8 cellular contexts compared by ENCODE assay signal in genomic region chr10:50614444-50615137, GRCh38. TPM values are rescaled to one million over a fixed set of nuclear protein-coding genes. Genes with fewer than 3 reads are reported as not detected.
DNase-seq lines count a peak whose midpoint lies in the region; ATAC-seq and TF ChIP-seq lines count a peak whose summit lies in the region.

No MANE protein-coding gene starts in this region.

- no peak for TF ChIP-seq POLR2A in esophagus muscularis mucosa (IDR thresholded peaks at IDR 0.05; ENCODE audit: low read depth)

- no peaks in the 10 kb centered on the region for H3K9me3 ChIP-seq in esophagus muscularis mucosa

- peak in 1 of 3 experiments; percentile 6 for TF ChIP-seq CTCF in esophagus muscularis mucosa (IDR thresholded peaks at IDR 0.05)

- no peak overlapping the region for H3K4me3 ChIP-seq in esophagus muscularis mucosa

- peak; percentile 54 for ATAC-seq in GM19455 (IDR thresholded peaks at IDR 0.05; ENCODE audit: unreplicated experiment)
- ATAC-seq in esophagus mucosa, result peak; percentile 77

- DNase-seq in D341Med (ENCODE audit: low spot score), result peak; percentile 49
- DNase-seq in NCI-H2107 (lab: John Stamatoyannopoulos, UW), result peak; percentile 19
- no peak for DNase-seq in NK-92 (lab: John Stamatoyannopoulos, UW; ENCODE audit: unreplicated experiment)
- no peak for DNase-seq in stimulated activated CD4-positive, alpha-beta T cell treated with anti-CD3 and anti-CD28 coated beads, Interleukin-2, amount 100 ng/mL, for 48 hours
- DNase-seq in AML-193 (lab: John Stamatoyannopoulos, UW), result no peak
- no peak for DNase-seq in esophagus muscularis mucosa (ENCODE audit: extremely low spot score)

- peaks cover 31 to 85% (median 48%) of the 10 kb centered on the region in 4 donors for H3K4me1 ChIP-seq in esophagus muscularis mucosa

- H3K36me3 ChIP-seq in esophagus muscularis mucosa, result no peaks in the 10 kb centered on the region

- H3K27ac ChIP-seq in esophagus muscularis mucosa (replicated peaks in 1 of 4), result no peak overlapping the region

- no peak for TF ChIP-seq EP300 in esophagus muscularis mucosa (IDR thresholded peaks at IDR 0.05)

- intact Hi-C loops in esophagus muscularis mucosa (cut with DNase I), result no loop called here

- H3K27me3 ChIP-seq in esophagus muscularis mucosa, result no peaks in the 10 kb centered on the region

- WGBS in esophagus muscularis mucosa, result 95% methylated on average over 5 of the region's 7 CpGs

RNA-seq across cellular contexts. Expression of gene SGMS1, which starts 9.2 kb away (rescaled TPM):
- total RNA-seq in esophagus mucosa (20.8 TPM), esophagus muscularis mucosa (100 to 1,000 TPM in 1 of 4 donors, 10 to 100 TPM in 3; 64.3 to 132 (median 87.0) TPM)

Comparison
In these comparisons a context has a peak if more than half of its experiments do, and no peak if none do; other contexts are left out.
1. DNase-seq: peak in D341Med (single experiment) and NCI-H2107 (single experiment); none in NK-92 (single experiment), stimulated activated CD4-positive, alpha-beta T cell treated with anti-CD3 and anti-CD28 coated beads, Interleukin-2, amount 100 ng/mL, for 48 hours (0 of 2), AML-193 (0 of 2) and esophagus muscularis mucosa (single experiment).